25 cellular contexts compared by ENCODE assay signal in the genomic region with DNA sequence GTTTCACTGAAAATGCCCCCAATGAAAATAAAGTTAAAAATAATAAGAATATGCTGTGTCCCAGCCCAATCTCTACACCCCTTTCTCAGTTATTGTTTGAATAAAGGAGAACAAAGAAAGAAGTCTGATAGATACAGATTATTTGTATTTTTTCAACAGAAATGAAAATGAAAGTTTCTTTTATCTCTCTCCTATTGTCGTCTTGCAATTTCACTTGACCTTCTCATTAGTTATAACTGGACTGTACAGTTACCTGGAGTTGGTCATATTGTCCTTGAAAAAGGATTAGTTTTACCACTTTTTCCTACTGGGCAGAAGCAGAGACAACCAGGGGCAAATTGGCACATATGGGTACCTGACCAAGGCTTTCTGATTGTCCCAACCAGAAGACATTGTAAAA.
"Had no signal": no experiment of that assay in that cellular context is flagged by ENCODE, and none has a peak within 500 bp of the region (broad histone marks: within the 10 kb centered on the region; RNA-seq: fewer than 3 reads in every experiment).

No MANE protein-coding gene starts in this region.

- H3K4me1 ChIP-seq: adrenal gland, body of pancreas, breast epithelium had no signal

- H3K9me3 Mint-ChIP-seq: activated CD8-positive, alpha-beta T cell treated with anti-CD3 and anti-CD28 coated beads for 36 hours; activated naive CD4-positive, alpha-beta T cell treated with anti-CD3 and anti-CD28 coated beads, Interleukin-2, amount 50 U/mL, for 24 hours; activated T-helper 2 cell treated with anti-CD3 and anti-CD28 coated beads, Interferon-gamma antibody, Interleukin-2, Interleukin-4, amounts not matched to agents 10 μg/mL and 5 μg/mL and 100 μg/mL, durations not matched to agents 14 hours and 24 hours and 36 hours had no signal

- H3K27ac ChIP-seq: adrenal gland, body of pancreas, breast epithelium, SK-N-MC, WERI-Rb-1 had no signal

- H3K4me1 Mint-ChIP-seq: activated naive CD4-positive, alpha-beta T cell treated with anti-CD3 and anti-CD28 coated beads, Interleukin-2, amount 50 U/mL, for 24 hours had no signal

- H3K36me3 ChIP-seq: adrenal gland, breast epithelium, WERI-Rb-1 had no signal

- H3K4me3 Mint-ChIP-seq: activated CD8-positive, alpha-beta T cell treated with anti-CD3 and anti-CD28 coated beads for 36 hours; activated naive CD4-positive, alpha-beta T cell treated with anti-CD3 and anti-CD28 coated beads, Interleukin-2, amount 50 U/mL, for 24 hours had no signal

- H3K27ac Mint-ChIP-seq: activated CD8-positive, alpha-beta T cell treated with anti-CD3 and anti-CD28 coated beads for 36 hours; activated naive CD4-positive, alpha-beta T cell treated with anti-CD3 and anti-CD28 coated beads, Interleukin-2, amount 50 U/mL, for 24 hours; activated T-helper 2 cell treated with anti-CD3 and anti-CD28 coated beads, Interferon-gamma antibody, Interleukin-2, Interleukin-4, amounts not matched to agents 10 μg/mL and 5 μg/mL and 100 μg/mL, durations not matched to agents 14 hours and 24 hours and 36 hours had no signal

- H3K27me3 ChIP-seq: adrenal gland, body of pancreas, breast epithelium had no signal

- H3K4me3 ChIP-seq: adrenal gland, body of pancreas, breast epithelium, SK-N-MC had no signal

- H3K9me3 ChIP-seq: adrenal gland, body of pancreas, breast epithelium had no signal

- DNase-seq: activated CD4-positive, alpha-beta T cell treated with anti-CD3 and anti-CD28 coated beads for 1 hour; activated CD4-positive, alpha-beta T cell treated with anti-CD3 and anti-CD28 coated beads for 48 hours; activated CD4-positive, alpha-beta T cell treated with anti-CD3 and anti-CD28 coated beads, Interleukin-2, amount 50 U/mL, for 4 hours; activated CD4-positive, CD25-positive, alpha-beta regulatory T cell; activated CD8-positive, alpha-beta T cell treated with anti-CD3 and anti-CD28 coated beads for 36 hours; activated gamma-delta T cell; activated naive CD4-positive, alpha-beta T cell treated with Interleukin-2 at 50 U/mL for 16 hours; activated T-cell treated with anti-CD3 and anti-CD28 coated beads, Interleukin-2, amount 50 U/mL, for 1 hour; adrenal gland; body of pancreas; NCI-H1048; NCI-H1105 treated with DMSO at 0.1 percent for 48 hours; NCI-H1436; NCI-H1694; NCI-H2029; NCI-H345; NCI-H524 treated with DMSO at 0.1 percent for 48 hours; NK-92 treated with Interleukin-12 subunit alpha and Interleukin-12 subunit beta, amount 100 ng/mL, for 24 hours; Right ventricle myocardium superior; T1000; WERI-Rb-1 had no signal

- H3K36me3 Mint-ChIP-seq: activated naive CD4-positive, alpha-beta T cell treated with anti-CD3 and anti-CD28 coated beads, Interleukin-2, amount 50 U/mL, for 24 hours had no signal

- ATAC-seq: activated CD8-positive, alpha-beta T cell treated with anti-CD3 and anti-CD28 coated beads for 36 hours; body of pancreas had no signal
